ENCODE assay signal across 19 cellular contexts in the genomic region with DNA sequence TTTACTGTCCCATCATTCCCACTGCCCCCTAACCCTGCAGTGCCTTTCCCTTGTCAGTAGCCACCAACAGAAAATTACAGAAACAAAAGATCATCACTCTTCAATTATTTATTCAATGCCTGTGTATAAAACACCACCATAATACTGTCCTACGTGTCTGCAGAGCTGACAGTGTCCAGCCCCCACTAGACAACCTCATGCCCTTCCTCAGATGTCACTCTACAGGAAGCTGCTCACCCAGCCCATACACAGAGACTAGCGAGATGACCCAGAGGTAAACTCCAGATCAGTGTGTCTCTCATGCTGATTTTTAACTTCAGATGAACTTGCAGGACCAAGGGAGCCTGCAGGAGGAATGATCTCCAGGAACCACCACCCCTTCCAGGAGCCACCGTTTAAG. TPM values are rescaled to one million over a fixed set of nuclear protein-coding genes. Genes with fewer than 3 reads are reported as not detected.
A peak's percentile ranks its signal among the peaks of the same experiment; 100 is the strongest.
DNase-seq lines count a peak whose midpoint lies in the region; ATAC-seq and TF ChIP-seq lines count a peak whose summit lies in the region.
"Had no signal": no experiment of that assay in that cellular context is flagged by ENCODE, and none has a peak within 500 bp of the region (broad histone marks: within the 10 kb centered on the region; RNA-seq: fewer than 3 reads in every experiment).

No MANE protein-coding gene starts in this region.

- H3K9me2 ChIP-seq in Loucy (replicated peaks; ENCODE audit: low read depth, low read length): no peaks in the 10 kb centered on the region

- H3K79me2 ChIP-seq in Loucy (ENCODE audit: insufficient read depth, low read length): no peaks in the 10 kb centered on the region

- peak overlapping the region; percentile 28 to 73 for H3K27ac ChIP-seq in right atrium auricular region
- H3K27ac ChIP-seq: 22Rv1, BLaER1, C4-2B had no signal

- H3F3A ChIP-seq in Loucy (ENCODE audit: low read depth): no peaks in the 10 kb centered on the region

- no peaks in the 10 kb centered on the region for H3K36me3 ChIP-seq in Loucy (ENCODE audit: insufficient read depth, low read length)
- no peaks in the 10 kb centered on the region for H3K36me3 ChIP-seq in right atrium auricular region
- H3K36me3 ChIP-seq: BLaER1, HAP-1 had no signal

- DNase-seq in Right ventricle myocardium superior: no peak
- no peak for DNase-seq in cardiac septum (ENCODE audit: low spot score)
- DNase-seq in right atrium auricular region (ENCODE audit: low spot score): no peak
- DNase-seq in nephron progenitor cell: no peak
- no peak for DNase-seq in epidermal melanocyte (ENCODE audit: insufficient read length, low spot score)
- DNase-seq: Caco-2; CD4-positive, CD25-positive, alpha-beta regulatory T cell; CD8-positive, alpha-beta T cell; DMS153; DND-41; GOT3; HFFc6 had no signal

- peaks cover 6% of the 10 kb centered on the region for H3K4me1 Mint-ChIP-seq in nephron progenitor cell
- H3K4me1 Mint-ChIP-seq: B cell had no signal

- peak; percentile 14 for ATAC-seq in Right ventricle myocardium superior (ENCODE audit: poor library complexity)
- ATAC-seq in HG02623 (IDR thresholded peaks at IDR 0.05; ENCODE audit: unreplicated experiment): no peak
- ATAC-seq: CD8-positive, alpha-beta T cell had no signal

- H3K36me3 Mint-ChIP-seq in nephron progenitor cell (ENCODE audit: low read depth): no peaks in the 10 kb centered on the region
- H3K36me3 Mint-ChIP-seq: CD4-positive, CD25-positive, alpha-beta regulatory T cell; CD8-positive, alpha-beta T cell had no signal

- H3K9ac ChIP-seq in Loucy (ENCODE audit: low read depth, low read length, poor library complexity, severe bottlenecking): no peak overlapping the region
- H3K9ac ChIP-seq: BLaER1 had no signal

- H3K4me2 ChIP-seq in Loucy (ENCODE audit: low read depth, low read length, poor library complexity, severe bottlenecking): no peak overlapping the region
- H3K4me2 ChIP-seq: BLaER1 had no signal

- H3K4me1 ChIP-seq in Loucy (ENCODE audit: insufficient read depth, low read length, poor library complexity, severe bottlenecking) (peaks cover 26% of the 10 kb centered on the region), right atrium auricular region (peaks cover 0 to 24% of the 10 kb centered on the region in 2 donors)
- H3K4me1 ChIP-seq: HAP-1 had no signal

- H3K27me3 ChIP-seq in Loucy (ENCODE audit: insufficient read depth, low read length, poor library complexity, severe bottlenecking): no peaks in the 10 kb centered on the region
- H3K27me3 ChIP-seq in right atrium auricular region: no peaks in the 10 kb centered on the region
- H3K27me3 ChIP-seq: BLaER1 had no signal

- 0 out of 2 replicates have a peak overlapping the region, but pooled peaks have one; percentile 9 for H2AFZ ChIP-seq in Loucy (ENCODE audit: low read length)

- no peak overlapping the region for H3K4me3 Mint-ChIP-seq in nephron progenitor cell
- H3K4me3 Mint-ChIP-seq: B cell; CD4-positive, CD25-positive, alpha-beta regulatory T cell; CD8-positive, alpha-beta T cell; HFFc6 had no signal

- H3K27me3 Mint-ChIP-seq in nephron progenitor cell (ENCODE audit: low read depth, poor library complexity): no peaks in the 10 kb centered on the region

- no peaks in the 10 kb centered on the region for H4K20me1 ChIP-seq in Loucy (ENCODE audit: insufficient read depth, low read length, poor library complexity, severe bottlenecking)
- H4K20me1 ChIP-seq: BLaER1 had no signal

- H3K4me3 ChIP-seq in Loucy (ENCODE audit: low read length, poor library complexity, severe bottlenecking) (no peak overlapping the region), right atrium auricular region (no peak overlapping the region)
- H3K4me3 ChIP-seq: BLaER1, HAP-1 had no signal

- TF ChIP-seq CTCF in Loucy (conservative IDR thresholded peaks at IDR 0.05; ENCODE audit: low read length) (no peak), right atrium auricular region (IDR thresholded peaks at IDR 0.05) (no peak), nephron progenitor cell (IDR thresholded peaks at IDR 0.05) (no peak)

- peak overlapping the region; percentile 74 for H3K27ac Mint-ChIP-seq in nephron progenitor cell
- H3K27ac Mint-ChIP-seq: B cell; CD4-positive, CD25-positive, alpha-beta regulatory T cell; CD8-positive, alpha-beta T cell; HFFc6 had no signal

- no peaks in the 10 kb centered on the region for H3K9me3 ChIP-seq in Loucy (ENCODE audit: insufficient read depth, low read depth, low read length)
- no peaks in the 10 kb centered on the region for H3K9me3 ChIP-seq in right atrium auricular region
- H3K9me3 ChIP-seq: BLaER1, Caco-2, HAP-1 had no signal

- intact Hi-C loops in Right ventricle myocardium superior (cut with DNase I) (no loop called here), cardiac septum (cut with DNase I) (no loop called here)

- H3K9me3 Mint-ChIP-seq in nephron progenitor cell: no peaks in the 10 kb centered on the region
- H3K9me3 Mint-ChIP-seq: CD4-positive, CD25-positive, alpha-beta regulatory T cell; CD8-positive, alpha-beta T cell had no signal

RNA-seq across cellular contexts. Expression of a gene that starts 51.3 kb away (rescaled TPM):
- total RNA-seq in Right ventricle myocardium superior: 8.1 TPM
- 9.9 TPM for total RNA-seq in cardiac septum
- total RNA-seq in right atrium auricular region: 100 to 1,000 TPM; 114 to 126 TPM
- total RNA-seq: B cell; CD4-positive, CD25-positive, alpha-beta regulatory T cell; CD8-positive, alpha-beta T cell had no signal

Comparison
In these comparisons a context has a peak if more than half of its experiments do, and no peak if none do; other contexts are left out.
1. RNA of a gene that starts 51.3 kb away (total RNA-seq): 114 to 126 TPM in right atrium auricular region; 9.9 TPM in cardiac septum (single experiment) and 8.1 TPM in Right ventricle myocardium superior (single experiment); every median in the first group is over 10 times any median in the second.